Comparison of ENCODE assay signal across 1 cellular context in the genomic region with DNA sequence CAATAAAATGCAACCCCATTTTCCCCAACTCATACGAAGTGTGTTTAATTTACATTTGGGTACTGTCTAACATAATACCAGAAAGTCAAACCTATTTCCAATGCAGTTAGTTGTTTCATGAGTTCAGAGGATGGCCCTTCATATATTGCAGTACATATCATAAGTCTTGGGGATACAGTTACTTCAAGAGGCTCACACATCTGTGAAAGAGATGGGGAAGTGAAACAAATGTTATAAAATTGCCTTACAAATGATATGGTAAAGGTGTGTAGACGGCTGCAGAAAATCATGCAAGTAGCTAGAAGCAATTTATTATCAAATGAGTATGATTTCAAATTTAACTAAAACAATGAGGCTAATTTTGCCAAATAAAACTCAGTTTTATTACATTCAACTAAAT.
TF ChIP-seq lines count a peak whose summit lies in the region.

No MANE protein-coding gene starts in this region.

TF ChIP-seq in GM12878, 131 proteins besides CTCF, POLR2A, EP300 and RAD21 (continued from another document):
- TF ChIP-seq E2F8 (IDR thresholded peaks at IDR 0.05; ENCODE audit: low read depth, partially characterized antibody) (no peak), SPI1 (IDR thresholded peaks at IDR 0.05; ENCODE audit: borderline replicate concordance, insufficient read depth, low read depth, low read length) (peak; percentile 86), STAT1 (conservative IDR thresholded peaks at IDR 0.05) (no peak)
TF ChIP-seq in GM12878: peak in this region for 4.
